8 cellular contexts compared by ENCODE assay signal in the genomic region with DNA sequence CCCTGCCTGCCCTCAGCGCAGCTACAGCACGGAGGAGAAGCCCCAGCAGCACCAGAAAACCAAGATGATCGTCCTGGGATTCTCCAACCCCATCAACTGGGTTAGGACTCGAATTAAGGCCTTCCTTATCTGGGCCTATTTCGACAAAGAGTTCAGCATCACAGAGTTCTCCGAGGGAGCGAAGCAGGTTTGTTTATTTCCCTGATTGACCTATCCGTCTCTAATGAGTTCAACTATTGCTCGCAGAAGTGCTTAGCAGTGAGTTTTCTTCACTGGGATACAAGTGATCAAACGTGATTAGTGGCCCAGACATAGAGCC.
DNase-seq lines count a peak whose midpoint lies in the region; ATAC-seq and TF ChIP-seq lines count a peak whose summit lies in the region.

No MANE protein-coding gene starts in this region.

- no peak for TF ChIP-seq CTCF in VCaP (conservative IDR thresholded peaks at IDR 0.05)

- no peak for ATAC-seq in stimulated activated naive CD8-positive, alpha-beta T cell treated with anti-CD3 and anti-CD28 coated beads, Interleukin-15, amount 100 ng/mL, for 72 hours
- no peak for ATAC-seq in HG02852 (IDR thresholded peaks at IDR 0.05; ENCODE audit: unreplicated experiment)

- no peaks in the 10 kb centered on the region; the same call in none of the 2 replicates for H3K4me1 ChIP-seq in iPS DF 6.9 (ENCODE audit: control insufficient read depth, insufficient read depth, low read length)

- peak overlapping the region; percentile 74 for H3K4me3 ChIP-seq in iPS DF 6.9 (ENCODE audit: low read length)

- H3K36me3 ChIP-seq in iPS DF 6.9 (ENCODE audit: control insufficient read depth, insufficient read depth, low read length) = no peaks in the 10 kb centered on the region

- H3K36me3 Mint-ChIP-seq in T-helper 2 cell treated with Interferon-gamma antibody and Interleukin-4, amounts not matched to agents 5 μg/mL and 100 μg/mL, for 36 hours (ENCODE audit: low read depth) = peaks cover 27% of the 10 kb centered on the region

- H3K27me3 Mint-ChIP-seq in T-helper 2 cell treated with Interferon-gamma antibody and Interleukin-4, amounts not matched to agents 5 μg/mL and 100 μg/mL, for 36 hours (ENCODE audit: low read depth) = no peaks in the 10 kb centered on the region
- no peaks in the 10 kb centered on the region for H3K27me3 Mint-ChIP-seq in stimulated activated naive CD8-positive, alpha-beta T cell treated with anti-CD3 and anti-CD28 coated beads, Interleukin-15, amount 100 ng/mL, for 72 hours

- DNase-seq in T-helper 2 cell treated with Interferon-gamma antibody and Interleukin-4, amounts not matched to agents 5 μg/mL and 100 μg/mL, for 36 hours (ENCODE audit: low spot score) = no peak
- no peak for DNase-seq in T-helper 2 cell
- DNase-seq in iPS DF 6.9 (ENCODE audit: low read depth, low spot score) = no peak
- DNase-seq in stimulated activated naive CD8-positive, alpha-beta T cell treated with anti-CD3 and anti-CD28 coated beads, Interleukin-15, amount 100 ng/mL, for 72 hours = no peak
- DNase-seq in NCI-H2107 treated with DMSO at 0.1 percent for 48 hours (lab: John Stamatoyannopoulos, UW; ENCODE audit: unreplicated experiment) = no peak
- DNase-seq in foreskin melanocyte = no peak

- H3K9me3 Mint-ChIP-seq in T-helper 2 cell treated with Interferon-gamma antibody and Interleukin-4, amounts not matched to agents 5 μg/mL and 100 μg/mL, for 36 hours = no peaks in the 10 kb centered on the region
- H3K9me3 Mint-ChIP-seq in stimulated activated naive CD8-positive, alpha-beta T cell treated with anti-CD3 and anti-CD28 coated beads, Interleukin-15, amount 100 ng/mL, for 72 hours = no peaks in the 10 kb centered on the region

- peak overlapping the region; percentile 93 for H3K27ac Mint-ChIP-seq in T-helper 2 cell treated with Interferon-gamma antibody and Interleukin-4, amounts not matched to agents 5 μg/mL and 100 μg/mL, for 36 hours
- peak overlapping the region; percentile 97 to 99 for H3K27ac Mint-ChIP-seq in stimulated activated naive CD8-positive, alpha-beta T cell treated with anti-CD3 and anti-CD28 coated beads, Interleukin-15, amount 100 ng/mL, for 72 hours

- peak overlapping the region; percentile 96 for H3K27ac ChIP-seq in VCaP
- H3K27ac ChIP-seq in iPS DF 6.9 (ENCODE audit: low read length) = no peak overlapping the region

- H3K4me1 Mint-ChIP-seq in T-helper 2 cell treated with Interferon-gamma antibody and Interleukin-4, amounts not matched to agents 5 μg/mL and 100 μg/mL, for 36 hours (ENCODE audit: low read depth) = peaks cover 40% of the 10 kb centered on the region
- peaks cover 48% of the 10 kb centered on the region for H3K4me1 Mint-ChIP-seq in stimulated activated naive CD8-positive, alpha-beta T cell treated with anti-CD3 and anti-CD28 coated beads, Interleukin-15, amount 100 ng/mL, for 72 hours

- H3K9me3 ChIP-seq in iPS DF 6.9 (ENCODE audit: control insufficient read depth, insufficient read depth, low read length) = no peaks in the 10 kb centered on the region

- no peaks in the 10 kb centered on the region for H3K27me3 ChIP-seq in iPS DF 6.9 (ENCODE audit: control insufficient read depth, insufficient read depth, low read length)

- whole genome bisulfite sequencing in iPS DF 6.9 (ENCODE audit: insufficient coverage, insufficient read length) = no CpG with 5 or more reads among the region's 10 CpGs

- H3K4me3 Mint-ChIP-seq in T-helper 2 cell treated with Interferon-gamma antibody and Interleukin-4, amounts not matched to agents 5 μg/mL and 100 μg/mL, for 36 hours = peak overlapping the region; percentile 99
- H3K4me3 Mint-ChIP-seq in stimulated activated naive CD8-positive, alpha-beta T cell treated with anti-CD3 and anti-CD28 coated beads, Interleukin-15, amount 100 ng/mL, for 72 hours = peak overlapping the region; percentile 99 to 100
